ENCODE assay signal across 16 cellular contexts in the genomic region with DNA sequence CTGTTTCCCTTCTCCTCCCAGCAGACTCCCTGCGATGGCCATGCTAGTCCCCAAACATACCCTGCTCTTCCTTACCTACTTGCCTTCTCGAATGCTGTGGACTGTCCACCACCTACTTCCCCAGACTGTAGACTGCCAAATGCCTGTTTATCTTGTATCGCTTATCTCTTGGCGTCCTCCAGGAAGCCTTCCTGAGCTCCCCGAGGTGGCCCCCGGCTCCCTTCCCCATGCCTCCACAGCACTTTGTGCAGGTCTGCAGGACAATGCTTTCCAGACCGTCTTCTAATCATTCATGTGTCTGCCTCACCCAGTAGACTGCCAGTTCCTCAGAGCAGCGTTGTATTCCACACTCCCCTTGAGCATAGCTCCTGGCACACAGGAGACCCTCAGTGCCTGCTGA. TPM values are rescaled to one million over a fixed set of nuclear protein-coding genes. Genes with fewer than 3 reads are reported as not detected.
DNase-seq lines count a peak whose midpoint lies in the region; ATAC-seq, FAIRE-seq and TF ChIP-seq lines count a peak whose summit lies in the region.
"Had no signal": no experiment of that assay in that cellular context is flagged by ENCODE, and none has a peak within 500 bp of the region (broad histone marks: within the 10 kb centered on the region; RNA-seq: fewer than 3 reads in every experiment).

No MANE protein-coding gene starts in this region.

- no peak for TF ChIP-seq RAD21 in IMR-90 (IDR thresholded peaks at IDR 0.05; ENCODE audit: low read length)
- TF ChIP-seq RAD21 in H1 (IDR thresholded peaks at IDR 0.05 in 1 of 2, conservative IDR thresholded peaks at IDR 0.05 in 1 of 2; ENCODE audit: low read depth in 2 of 2, low read length in 2 of 2) = no peak

- dilution Hi-C loops in IMR-90 (cut with HindIII; ENCODE audit: low sequenced_read_pairs, unreplicated experiment) = no loop called here

- H3K9me1 ChIP-seq in IMR-90 (ENCODE audit: insufficient read depth, low read length) = no peaks in the 10 kb centered on the region

- in situ Hi-C loops in IMR-90 (cut with MboI; ENCODE audit: low sequenced_read_pairs) = no loop called here

- H4K20me1 ChIP-seq in IMR-90 (ENCODE audit: insufficient read depth, low read length) = no peaks in the 10 kb centered on the region
- no peaks in the 10 kb centered on the region for H4K20me1 ChIP-seq in H1 (replicated peaks in 1 of 2; ENCODE audit: control insufficient read depth in 1 of 2, insufficient read depth in 2 of 2, low read length in 2 of 2)
- H4K20me1 ChIP-seq: BLaER1 had no signal

- 0 out of 2 replicates have a peak overlapping the region, but pooled peaks have one; percentile 2 for H2BK12ac ChIP-seq in H1 (ENCODE audit: low read depth, low read length)
- no peak overlapping the region for H2BK12ac ChIP-seq in trophoblast cell (ENCODE audit: low read length)

- H2AFZ ChIP-seq in IMR-90 (replicated peaks; ENCODE audit: low read length, poor library complexity) (peak overlapping the region; percentile 43), H1 (ENCODE audit: low read length) (no peak overlapping the region), trophoblast cell (ENCODE audit: insufficient read depth, low read length, poor library complexity) (no peak overlapping the region)

- no peak for TF ChIP-seq POLR2A in IMR-90 (IDR thresholded peaks at IDR 0.05; ENCODE audit: low read depth, low read length)
- no peak for TF ChIP-seq POLR2A in H1 (IDR thresholded peaks at IDR 0.05; ENCODE audit: control extremely low read depth in 1 of 2, low read depth in 2 of 2, low read length in 2 of 2)

- CTCF ChIA-PET in IMR-90 (lab: Yijun Ruan, JAX) (no interaction called here), H1 (lab: Charles Lee; ENCODE audit: partially characterized antibody) (interaction anchor here (0.8 to 16.8 kb wide), 5 partner anchors 9 to 47 kb away, joined by 3 to 517 read pairs (median 22); no protein-coding TSS in a partner anchor)

- no peak overlapping the region for H3K27ac ChIP-seq in IMR-90 (ENCODE audit: insufficient read depth, low read length)
- no peak overlapping the region for H3K27ac ChIP-seq in H1 (ENCODE audit: low read depth, low read length)
- no peak overlapping the region for H3K27ac ChIP-seq in trophoblast cell (ENCODE audit: low read depth, low read length)
- H3K27ac ChIP-seq: BLaER1, HL-60 had no signal

- H3K4me1 ChIP-seq in IMR-90 (ENCODE audit: control insufficient read depth, insufficient read depth, low read length) = no peaks in the 10 kb centered on the region
- peaks cover 2 to 13% (median 6%) of the 10 kb centered on the region in 4 experiments for H3K4me1 ChIP-seq in H1 (replicated peaks in 1 of 4; ENCODE audit: control insufficient read depth in 3 of 4, insufficient read depth in 4 of 4, low read length in 3 of 4)
- peaks cover 0 to 3% of the 10 kb centered on the region in 2 experiments for H3K4me1 ChIP-seq in trophoblast cell (ENCODE audit: control insufficient read depth in 1 of 2, insufficient read depth in 2 of 2, low read length in 2 of 2)
- H3K4me1 ChIP-seq: BLaER1, Caco-2 had no signal

- H4K91ac ChIP-seq in IMR-90 (ENCODE audit: insufficient read depth, low read depth, low read length) (no peak overlapping the region), H1 (replicated peaks; ENCODE audit: insufficient read length, low read length) (no peak overlapping the region), trophoblast cell (ENCODE audit: low read depth, low read length) (no peak overlapping the region)

- peaks cover 74% of the 10 kb centered on the region for H3K27me3 ChIP-seq in IMR-90 (ENCODE audit: control insufficient read depth, insufficient read depth, low read length)
- peaks cover 0 to 2% (median 0%) of the 10 kb centered on the region in 4 experiments; a peak in 3 of 7 replicates for H3K27me3 ChIP-seq in H1 (replicated peaks in 1 of 4; ENCODE audit: control insufficient read depth in 3 of 4, extremely low read depth in 1 of 4, insufficient read depth in 3 of 4, low read length in 3 of 4)
- H3K27me3 ChIP-seq in trophoblast cell (ENCODE audit: insufficient read depth, low read length) = no peaks in the 10 kb centered on the region

- intact Hi-C loops in IMR-90 (cut with micrococcal nuclease) = no loop called here

- no peak overlapping the region for H3K9ac ChIP-seq in IMR-90 (ENCODE audit: low read depth, low read length)
- no peak overlapping the region for H3K9ac ChIP-seq in H1 (replicated peaks in 1 of 4; ENCODE audit: extremely low read depth in 1 of 4, low read depth in 3 of 4, low read length in 3 of 4)
- peak overlapping the region; percentile 14 for H3K9ac ChIP-seq in trophoblast cell (ENCODE audit: low read length)
- H3K9ac ChIP-seq: BLaER1 had no signal

- H2AK9ac ChIP-seq in IMR-90 (replicated peaks; ENCODE audit: low read depth, low read length, poor library complexity) = peak overlapping the region; percentile 16

- H2BK15ac ChIP-seq in IMR-90 (ENCODE audit: low read depth, low read length) (no peak overlapping the region), H1 (ENCODE audit: low read length) (no peak overlapping the region)

- H2BK20ac ChIP-seq in IMR-90 (ENCODE audit: low read depth, low read length) (no peak overlapping the region), H1 (ENCODE audit: low read length) (no peak overlapping the region)

- H3K79me1 ChIP-seq in IMR-90 (ENCODE audit: low read depth in 1 of 2, low read length in 2 of 2) = no peaks in the 10 kb centered on the region
- H3K79me1 ChIP-seq in H1 (ENCODE audit: low read depth, low read length) = no peaks in the 10 kb centered on the region
- H3K79me1 ChIP-seq in trophoblast cell (ENCODE audit: low read length) = no peaks in the 10 kb centered on the region

- no peaks in the 10 kb centered on the region for H3K23me2 ChIP-seq in H1 (ENCODE audit: low read depth, low read length)

- H3K9me3 ChIP-seq in IMR-90 (ENCODE audit: control insufficient read depth, insufficient read depth, low read length) = peaks cover 2% of the 10 kb centered on the region; the same call in 1 of the 2 replicates
- no peaks in the 10 kb centered on the region for H3K9me3 ChIP-seq in H1 (ENCODE audit: insufficient read depth in 2 of 2, low read depth in 1 of 2, low read length in 1 of 2)
- no peaks in the 10 kb centered on the region for H3K9me3 ChIP-seq in trophoblast cell (ENCODE audit: insufficient read depth, low read depth, low read length)
- H3K9me3 ChIP-seq: BLaER1, Caco-2 had no signal

- no peak for ATAC-seq in IMR-90 (ENCODE audit: low read depth)
- ATAC-seq: HCT116 had no signal

- TF ChIP-seq EP300 in H1 (IDR thresholded peaks at IDR 0.05; ENCODE audit: borderline replicate concordance in 1 of 2, low read depth in 2 of 2, low read length in 2 of 2) = no peak

- H3K18ac ChIP-seq in IMR-90 (ENCODE audit: low read depth, low read length) (no peak overlapping the region), H1 (ENCODE audit: extremely low read depth, low read length) (no peak overlapping the region), trophoblast cell (ENCODE audit: low read length) (no peak overlapping the region)

- H4K5ac ChIP-seq in IMR-90 (ENCODE audit: low read depth, low read length) (no peak overlapping the region), H1 (ENCODE audit: insufficient read length, low read depth, low read length) (no peak overlapping the region)

- H4K8ac ChIP-seq in IMR-90 (ENCODE audit: low read depth in 2 of 2, low read length in 2 of 2) (no peak overlapping the region), H1 (ENCODE audit: extremely low read depth, insufficient read depth, low read length) (no peak overlapping the region), trophoblast cell (ENCODE audit: low read depth, low read length) (no peak overlapping the region)

- H3K4ac ChIP-seq in IMR-90 (ENCODE audit: low read depth, low read length) (no peak overlapping the region), H1 (replicated peaks; ENCODE audit: insufficient read length, low read depth, low read length) (no peak overlapping the region), trophoblast cell (ENCODE audit: low read depth, low read length) (no peak overlapping the region)

- H3K79me2 ChIP-seq in H1 (ENCODE audit: control insufficient read depth in 1 of 2, insufficient read depth in 2 of 2, low read length in 2 of 2) = no peaks in the 10 kb centered on the region
- no peaks in the 10 kb centered on the region for H3K79me2 ChIP-seq in trophoblast cell (ENCODE audit: control insufficient read depth, insufficient read depth, low read length, poor library complexity)

- peaks cover 99% of the 10 kb centered on the region for H3K4me1 Mint-ChIP-seq in brain
- H3K4me1 Mint-ChIP-seq: CD8-positive, alpha-beta memory T cell had no signal

- no peak overlapping the region for H3K23ac ChIP-seq in IMR-90 (ENCODE audit: low read depth, low read length)
- no peak overlapping the region for H3K23ac ChIP-seq in H1 (ENCODE audit: insufficient read length)
- no peak overlapping the region for H3K23ac ChIP-seq in trophoblast cell (ENCODE audit: low read length)

- peaks cover 6% of the 10 kb centered on the region for H3K27me3 Mint-ChIP-seq in brain

- H3K9me3 Mint-ChIP-seq in brain = peaks cover 0 to 6% (median 4%) of the 10 kb centered on the region in 5 experiments
- H3K9me3 Mint-ChIP-seq: CD8-positive, alpha-beta memory T cell had no signal

- H3K27ac Mint-ChIP-seq in brain = peak overlapping the region in 4 of 5 experiments; percentile 96 to 99 (median 97)

- H2BK120ac ChIP-seq in IMR-90 (ENCODE audit: low read depth, low read length) (no peak overlapping the region), H1 (replicated peaks; ENCODE audit: low read depth, low read length) (no peak overlapping the region), trophoblast cell (ENCODE audit: insufficient read depth, low read length, poor library complexity) (no peak overlapping the region)

- BruUV-seq in IMR-90 (replicated peaks; lab: Mats Ljungman, UMichigan) = no TSS peak

- 55% methylated on average over 6 of the region's 8 CpGs; no CpG with 5 or more reads in 1 of the 2 experiments for WGBS in IMR-90 (ENCODE audit: extremely low coverage in 2 of 2, insufficient read length in 1 of 2), 2 experiments
- WGBS in H1 (ENCODE audit: extremely low coverage in 1 of 2, insufficient coverage in 1 of 2, insufficient read length in 1 of 2, insufficient replicate concordance in 2 of 2, low coverage in 1 of 2, low lambda C conversion rate in 2 of 2, missing lambda C conversion rate in 1 of 2), 2 experiments = 88% methylated on average over 8 of the region's 8 CpGs; no CpG with 5 or more reads in 1 of the 2 experiments
- no CpG with 5 or more reads among the region's 8 CpGs for WGBS in trophoblast cell (ENCODE audit: extremely low coverage, insufficient coverage, insufficient read length)

- H3K36me3 ChIP-seq in IMR-90 (ENCODE audit: control insufficient read depth, insufficient read depth, low read length) (no peaks in the 10 kb centered on the region), H1 (ENCODE audit: control insufficient read depth in 2 of 4, insufficient read depth in 4 of 4, low read length in 3 of 4) (no peaks in the 10 kb centered on the region), trophoblast cell (ENCODE audit: control insufficient read depth in 1 of 2, insufficient read depth in 2 of 2, low read length in 2 of 2) (peaks cover 34 to 37% of the 10 kb centered on the region in 2 experiments)
- H3K36me3 ChIP-seq: BLaER1 had no signal

- TF ChIP-seq CTCF in IMR-90 (conservative IDR thresholded peaks at IDR 0.05; ENCODE audit: low read depth, low read length) (no peak), brain (conservative IDR thresholded peaks at IDR 0.05) (no peak), H1 (IDR thresholded peaks at IDR 0.05; ENCODE audit: control extremely low read depth in 1 of 3, insufficient read depth in 1 of 3, low read depth in 1 of 3, low read length in 3 of 3) (no peak)

- H3K4me3 ChIP-seq in IMR-90 (ENCODE audit: insufficient read depth, low read depth, low read length) (no peak overlapping the region), H1 (ENCODE audit: extremely low read depth in 1 of 4, insufficient read depth in 2 of 4, low read depth in 3 of 4, low read length in 4 of 4) (no peak overlapping the region), trophoblast cell (ENCODE audit: low read depth, low read length) (no peak overlapping the region)
- H3K4me3 ChIP-seq: BLaER1 had no signal

- POLR2A ChIA-PET in IMR-90 (lab: Charles Lee; ENCODE audit: unreplicated experiment) = no interaction called here
- POLR2A ChIA-PET in H1 (lab: Charles Lee; ENCODE audit: partially characterized antibody) = interaction anchor here (1.2 kb wide), 2 partner anchors 8 to 9 kb away, joined by 3 read pairs; no protein-coding TSS in a partner anchor

- H2BK5ac ChIP-seq in IMR-90 (ENCODE audit: low read depth, low read length, poor library complexity, severe bottlenecking) (no peak overlapping the region), H1 (ENCODE audit: low read depth, low read length) (no peak overlapping the region), trophoblast cell (ENCODE audit: low read depth, low read length, poor library complexity) (no peak overlapping the region)

- H3K14ac ChIP-seq in IMR-90 (replicated peaks; ENCODE audit: low read depth, low read length) (no peak overlapping the region), H1 (ENCODE audit: insufficient read length) (peak overlapping the region; percentile 57), trophoblast cell (ENCODE audit: low read length) (no peak overlapping the region)

- H4K12ac ChIP-seq in trophoblast cell (ENCODE audit: low read depth, low read length) = no peak overlapping the region

- no peak for FAIRE-seq in H1 (lab: Jason Lieb, UNC)
- FAIRE-seq: H54 had no signal

- H2AK5ac ChIP-seq in IMR-90 (ENCODE audit: low read depth, low read length) (no peak overlapping the region), H1 (ENCODE audit: low read depth, low read length) (no peak overlapping the region), trophoblast cell (ENCODE audit: low read length) (no peak overlapping the region)

- peaks cover 57% of the 10 kb centered on the region for H3K36me3 Mint-ChIP-seq in brain

- H3K4me3 Mint-ChIP-seq in brain = peak overlapping the region in 3 of 5 experiments; percentile 20 to 71 (median 70)
- H3K4me3 Mint-ChIP-seq: CD8-positive, alpha-beta memory T cell had no signal

- H3K4me2 ChIP-seq in IMR-90 (ENCODE audit: low read depth, low read length) = no peak overlapping the region
- no peak overlapping the region for H3K4me2 ChIP-seq in H1 (ENCODE audit: insufficient read depth in 1 of 2, low read depth in 2 of 2, low read length in 2 of 2)
- no peak overlapping the region for H3K4me2 ChIP-seq in trophoblast cell (ENCODE audit: low read length)
- H3K4me2 ChIP-seq: BLaER1 had no signal

- DNase-seq in IMR-90 = no peak
- no peak for DNase-seq in H1 (ENCODE audit: low read depth in 1 of 2, low spot score in 2 of 2)
- DNase-seq in trophoblast cell = no peak
- DNase-seq in KG1 (lab: John Stamatoyannopoulos, UW) = no peak
- no peak for DNase-seq in activated CD4-positive, alpha-beta T cell treated with anti-CD3 and anti-CD28 coated beads for 4 hours
- no peak for DNase-seq in stimulated activated CD4-positive, alpha-beta T cell treated with anti-CD3 and anti-CD28 coated beads, Interleukin-2, amount 100 ng/mL, for 48 hours
- DNase-seq: 8988T; AML-193; Caco-2; CD8-positive, alpha-beta memory T cell; DND-41 had no signal

- no peak overlapping the region for H3K56ac ChIP-seq in IMR-90 (ENCODE audit: extremely low read depth, insufficient read depth, low read length)
- no peak overlapping the region for H3K56ac ChIP-seq in H1 (replicated peaks; ENCODE audit: insufficient read length, low read depth, low read length)

RNA-seq across cellular contexts. Expression of a gene that starts 41.7 kb away (rescaled TPM):
- not detected in 2 replicates for total RNA-seq in IMR-90 (2012; rRNA removed)
- not detected in 2 replicates for polyA plus RNA-seq in IMR-90 (2012; rRNA removed)
- not detected in 2 replicates for polyA plus RNA-seq in IMR-90 (2012; cell fraction: cytosol; rRNA removed)
- polyA plus RNA-seq in IMR-90 (2012; cell fraction: nucleus; rRNA removed; ENCODE audit: low replicate concordance) = not detected in 2 replicates
- polyA plus RNA-seq in brain (ENCODE audit: insufficient read depth, low read depth, low replicate concordance) = not detected
- 2.2 and 2.6 TPM in 2 replicates for total RNA-seq in H1 (2021; fragmentation: NEBNext Ultra II Directional; extraction: Animal tissue kit (Norgen Biotek cat#: 25700))
- polyA plus RNA-seq in H1 (2011; rRNA removed) = 2.7 and 3.1 TPM in 2 replicates
- 2.7 TPM for polyA plus RNA-seq in H1 (2011; cell fraction: cytosol; rRNA removed)
- polyA plus RNA-seq in H1 (2011; cell fraction: nucleus; rRNA removed) = 6.5 TPM
- 1.9 to 2.4 TPM (median 2.1 TPM) in 4 replicates for polyA plus RNA-seq in H1 (2012, experiment 1 of 2)
- 0.92 TPM for polyA plus RNA-seq in H1 (2012, experiment 2 of 2)
- 2.1 TPM for polyA plus RNA-seq in H1 (2013, experiment 1 of 2)
- 1.7 TPM for polyA plus RNA-seq in H1 (2013, experiment 2 of 2)
- polyA minus RNA-seq in H1 (2011; rRNA and poly(A)+ RNA removed) = 1.2 and 1.5 TPM in 2 replicates
- 2.1 TPM for polyA minus RNA-seq in H1 (2011; cell fraction: cytosol; rRNA and poly(A)+ RNA removed)
- polyA minus RNA-seq in H1 (2011; cell fraction: nucleus; rRNA and poly(A)+ RNA removed) = 5.1 TPM
- polyA plus RNA-seq in trophoblast cell (2013) = 9.3 and 10.1 TPM in 2 replicates
- total RNA-seq: CD8-positive, alpha-beta memory T cell had no signal
- polyA plus RNA-seq: CD8-positive, alpha-beta memory T cell had no signal
